Comparison of ENCODE assay signal across 25 cellular contexts in the genomic region with DNA sequence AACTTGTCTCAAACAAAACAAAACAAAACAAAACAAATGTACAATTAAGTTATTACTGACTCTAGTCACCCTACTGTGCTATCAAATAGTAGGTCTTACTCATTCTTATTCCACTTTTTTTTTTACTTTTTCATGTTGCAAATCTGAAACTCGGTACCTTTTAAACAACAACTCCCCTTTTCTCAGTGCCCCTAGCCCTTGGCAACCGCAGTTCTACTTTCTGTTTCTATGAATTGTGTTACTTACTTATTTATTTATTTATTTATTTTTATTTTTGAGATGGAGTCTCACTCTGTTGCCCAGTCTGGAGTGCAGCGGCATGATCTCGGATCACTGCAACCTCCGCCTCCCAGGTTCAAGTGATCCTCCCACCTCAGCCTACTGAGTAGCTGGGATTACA.
"Had no signal": no experiment of that assay in that cellular context is flagged by ENCODE, and none has a peak within 500 bp of the region (broad histone marks: within the 10 kb centered on the region; RNA-seq: fewer than 3 reads in every experiment).

No MANE protein-coding gene starts in this region.

- DNase-seq: activated CD4-positive, alpha-beta memory T cell treated with anti-CD3 and anti-CD28 coated beads for 36 hours; activated CD4-positive, alpha-beta T cell treated with anti-CD3 and anti-CD28 coated beads for 36 hours; activated CD4-positive, alpha-beta T cell treated with anti-CD3 and anti-CD28 coated beads, Interleukin-2, amount 10 ng/mL, durations not matched to agents 24 days and 14 days; activated CD4-positive, CD25-positive, alpha-beta regulatory T cell; activated CD4-positive, CD25-positive, alpha-beta regulatory T cell treated with anti-CD3 and anti-CD28 coated beads, Interleukin-2, amount 50 U/mL, for 72 hours; activated CD8-positive, alpha-beta memory T cell treated with anti-CD3 and anti-CD28 coated beads, Interleukin-2, amount 10 ng/mL, durations not matched to agents 7 days and 5 days; activated CD8-positive, alpha-beta memory T cell treated with anti-CD3 and anti-CD28 coated beads, Interleukin-2, amount 50 U/mL, for 4 hours; activated CD8-positive, alpha-beta T cell treated with anti-CD3 and anti-CD28 coated beads, Interleukin-2, amount 10 ng/mL, durations not matched to agents 7 days and 5 days; activated gamma-delta T cell; activated naive CD4-positive, alpha-beta T cell; activated naive CD4-positive, alpha-beta T cell treated with anti-CD3 and anti-CD28 coated beads, Interleukin-2, amount 10 ng/mL, durations not matched to agents 7 days and 5 days; activated naive CD8-positive, alpha-beta T cell treated with anti-CD3 and anti-CD28 coated beads, Interleukin-2, amount 10 ng/mL, durations not matched to agents 7 days and 5 days; activated T-cell treated with anti-CD3 and anti-CD28 coated beads, Interleukin-2, amount 50 U/mL, for 1 hour; activated T-cell treated with anti-CD3 and anti-CD28 coated beads, Interleukin-2, amount 50 U/mL, for 48 hours; central memory CD4-positive, alpha-beta T cell; effector CD8-positive, alpha-beta T cell; esophagus squamous epithelium; heart right ventricle had no signal

- H3K27me3 ChIP-seq: ascending aorta, breast epithelium, cardiac muscle cell, esophagus squamous epithelium, gastroesophageal sphincter, heart right ventricle had no signal

- ATAC-seq: activated CD4-positive, alpha-beta T cell treated with anti-CD3 and anti-CD28 coated beads for 36 hours; activated CD8-positive, alpha-beta memory T cell treated with anti-CD3 and anti-CD28 coated beads, Interleukin-2, amount 10 ng/mL, durations not matched to agents 7 days and 5 days; activated CD8-positive, alpha-beta T cell treated with anti-CD3 and anti-CD28 coated beads, Interleukin-2, amount 10 ng/mL, durations not matched to agents 7 days and 5 days; activated naive CD4-positive, alpha-beta T cell treated with anti-CD3 and anti-CD28 coated beads, Interleukin-2, amount 50 U/mL, for 72 hours; gastroesophageal sphincter; heart right ventricle had no signal

- H3K27ac ChIP-seq: ascending aorta, breast epithelium, cardiac muscle cell, coronary artery, epithelial cell of prostate, esophagus squamous epithelium, gastroesophageal sphincter, heart right ventricle had no signal

- H3K9me3 ChIP-seq: ascending aorta, breast epithelium, esophagus squamous epithelium, gastroesophageal sphincter, heart right ventricle had no signal

- H3K4me3 ChIP-seq: ascending aorta, breast epithelium, cardiac muscle cell, coronary artery, esophagus squamous epithelium, gastroesophageal sphincter, heart right ventricle had no signal

- H3K4me1 ChIP-seq: ascending aorta, breast epithelium, esophagus squamous epithelium had no signal

- H3K36me3 ChIP-seq: ascending aorta, breast epithelium, cardiac muscle cell, esophagus squamous epithelium, gastroesophageal sphincter, heart right ventricle had no signal
